In the genomic region with DNA sequence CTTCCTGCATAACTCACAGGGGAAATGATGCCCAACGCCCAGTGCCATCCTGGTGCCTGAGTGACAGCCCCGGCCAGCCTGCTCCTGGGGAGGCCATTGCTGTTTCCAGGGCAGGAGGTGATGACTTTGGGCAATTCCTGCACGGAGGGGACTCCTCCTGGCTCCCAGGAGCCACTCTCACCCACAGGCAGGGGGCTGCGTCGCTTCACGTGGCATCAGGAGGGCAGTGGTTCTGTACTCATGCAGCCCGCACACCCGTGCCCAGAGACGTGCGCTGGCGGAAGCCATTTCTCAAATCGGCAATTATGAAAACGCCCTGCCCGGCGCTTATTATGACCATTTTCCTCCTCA, we compare ENCODE assay signal across 15 cellular contexts.
DNase-seq lines count a peak whose midpoint lies in the region; ATAC-seq, FAIRE-seq and TF ChIP-seq lines count a peak whose summit lies in the region.
"Had no signal": no experiment of that assay in that cellular context is flagged by ENCODE, and none has a peak within 500 bp of the region (broad histone marks: within the 10 kb centered on the region; RNA-seq: fewer than 3 reads in every experiment).

No MANE protein-coding gene starts in this region.

- no peaks in the 10 kb centered on the region for H3K23me2 ChIP-seq in H1 (ENCODE audit: low read depth, low read length)

- H2AFZ ChIP-seq in HepG2 (ENCODE audit: low read length), result no peak overlapping the region
- no peak overlapping the region for H2AFZ ChIP-seq in H1 (ENCODE audit: low read length)
- no peak overlapping the region for H2AFZ ChIP-seq in osteoblast (ENCODE audit: low read length)
- H2AFZ ChIP-seq: GM23248 had no signal

- H3K9me3 ChIP-seq in HepG2 (ENCODE audit: low read length) (no peaks in the 10 kb centered on the region), right lobe of liver (no peaks in the 10 kb centered on the region), H1 (ENCODE audit: insufficient read depth in 2 of 2, low read depth in 1 of 2, low read length in 1 of 2) (no peaks in the 10 kb centered on the region), osteoblast (ENCODE audit: low read depth, low read length) (no peaks in the 10 kb centered on the region)

- TF ChIP-seq RAD21 in HepG2 (CRISPR knock-in tag; IDR thresholded peaks at IDR 0.05) (no peak), H1 (IDR thresholded peaks at IDR 0.05 in 1 of 2, conservative IDR thresholded peaks at IDR 0.05 in 1 of 2; ENCODE audit: low read depth in 2 of 2, low read length in 2 of 2) (no peak; a peak in 1 of 4 replicates)

- H4K8ac ChIP-seq in H1 (ENCODE audit: extremely low read depth, insufficient read depth, low read length), result peak overlapping the region; percentile 73; the same call in 1 of the 2 replicates

- no peak for FAIRE-seq in HepG2 (lab: Jason Lieb, UNC)
- FAIRE-seq in H1 (lab: Jason Lieb, UNC), result no peak
- FAIRE-seq: G401.6, GM12891, GM19239 had no signal

- over 99% methylated on average over 13 of the region's 15 CpGs for WGBS in HepG2 (ENCODE audit: low lambda C conversion rate)
- 86% methylated on average over 9 of the region's 15 CpGs for WGBS in right lobe of liver (ENCODE audit: insufficient coverage, low coverage, low lambda C conversion rate, missing lambda C conversion rate)
- WGBS in H1 (ENCODE audit: extremely low coverage in 1 of 2, insufficient coverage in 1 of 2, insufficient read length in 1 of 2, insufficient replicate concordance in 2 of 2, low coverage in 1 of 2, low lambda C conversion rate in 2 of 2, missing lambda C conversion rate in 1 of 2), 2 experiments, result 90% methylated on average over 15 of the region's 15 CpGs; no CpG with 5 or more reads in 1 of the 2 experiments

- CTCF ChIA-PET in HepG2 (lab: Yijun Ruan, JAX; ENCODE audit: low intra/inter-chr PET ratio, low total read pairs) (no interaction called here), H1 (lab: Charles Lee; ENCODE audit: partially characterized antibody) (interaction anchor here (0.8 to 1.4 kb wide), 3 partner anchors 140 to 216 kb away, joined by 3 read pairs; no protein-coding TSS in a partner anchor)

- H3K4ac ChIP-seq in H1 (replicated peaks; ENCODE audit: insufficient read length, low read depth, low read length), result no peak overlapping the region

- H3K36me3 ChIP-seq in HepG2 (replicated peaks in 1 of 2; ENCODE audit: control insufficient read depth in 1 of 2, insufficient read depth in 2 of 2, low read length in 2 of 2) (peaks cover 12 to 16% of the 10 kb centered on the region in 2 experiments; a peak in 3 of 5 replicates), right lobe of liver (no peaks in the 10 kb centered on the region), H1 (ENCODE audit: control insufficient read depth in 2 of 4, insufficient read depth in 4 of 4, low read length in 3 of 4) (no peaks in the 10 kb centered on the region), osteoblast (ENCODE audit: insufficient read depth, low read length) (no peaks in the 10 kb centered on the region)

- 0 out of 2 replicates have a peak, but pooled peaks cover 2% of the 10 kb centered on the region for H3K79me1 ChIP-seq in H1 (ENCODE audit: low read depth, low read length)

- H3K27ac ChIP-seq in HepG2 (ENCODE audit: extremely low read length, insufficient read depth, low read length), result no peak overlapping the region
- H3K27ac ChIP-seq in right lobe of liver, result no peak overlapping the region
- no peak overlapping the region for H3K27ac ChIP-seq in H1 (ENCODE audit: low read depth, low read length)
- no peak overlapping the region for H3K27ac ChIP-seq in osteoblast (ENCODE audit: low read depth, low read length)
- H3K27ac ChIP-seq: GM23248 had no signal

- H3K4me1 ChIP-seq in HepG2 (ENCODE audit: insufficient read depth, low read length) (peaks cover 24% of the 10 kb centered on the region), right lobe of liver (peaks cover 0 to 16% (median 5%) of the 10 kb centered on the region in 4 donors), H1 (replicated peaks in 1 of 4; ENCODE audit: control insufficient read depth in 3 of 4, insufficient read depth in 4 of 4, low read length in 3 of 4) (peaks cover 4 to 20% (median 10%) of the 10 kb centered on the region in 4 experiments), osteoblast (ENCODE audit: insufficient read depth, low read length) (no peaks in the 10 kb centered on the region)

- no peak overlapping the region for H2BK5ac ChIP-seq in H1 (ENCODE audit: low read depth, low read length)

- H3K9ac ChIP-seq in HepG2 (ENCODE audit: insufficient read depth, low read depth, low read length), result no peak overlapping the region
- H3K9ac ChIP-seq in H1 (replicated peaks in 1 of 4; ENCODE audit: extremely low read depth in 1 of 4, low read depth in 3 of 4, low read length in 3 of 4), result no peak overlapping the region
- H3K9ac ChIP-seq: GM23248 had no signal

- H4K5ac ChIP-seq in H1 (ENCODE audit: insufficient read length, low read depth, low read length), result no peak overlapping the region

- peak overlapping the region; percentile 76 for H4K91ac ChIP-seq in H1 (replicated peaks; ENCODE audit: insufficient read length, low read length)

- H2AK5ac ChIP-seq in H1 (ENCODE audit: low read depth, low read length), result no peak overlapping the region

- peaks cover 7% of the 10 kb centered on the region; the same call in 1 of the 2 replicates for H4K20me1 ChIP-seq in HepG2 (ENCODE audit: insufficient read depth, low read length)
- no peaks in the 10 kb centered on the region for H4K20me1 ChIP-seq in H1 (replicated peaks in 1 of 2; ENCODE audit: control insufficient read depth in 1 of 2, insufficient read depth in 2 of 2, low read length in 2 of 2)
- H4K20me1 ChIP-seq in osteoblast (ENCODE audit: insufficient read depth, low read length), result no peaks in the 10 kb centered on the region

- H2BK15ac ChIP-seq in H1 (ENCODE audit: low read length), result no peak overlapping the region

- no peak overlapping the region for H3K23ac ChIP-seq in H1 (ENCODE audit: insufficient read length)

- intact Hi-C loops in HepG2 (cut with micrococcal nuclease; ENCODE audit: unreplicated experiment), result no loop called here
- intact Hi-C loops in right lobe of liver (cut with DNase I), result no loop called here

- in situ Hi-C loops in HepG2 (cut with HindIII; ENCODE audit: extremely low pct_ligation_motif_present, low pct_unique_long_range_greater_than_20kb), result no loop called here

- no peak overlapping the region for H3K56ac ChIP-seq in H1 (replicated peaks; ENCODE audit: insufficient read length, low read depth, low read length)

- DNase-seq in HepG2 (ENCODE audit: low spot score), result no peak
- DNase-seq in right lobe of liver, result no peak
- peak; percentile 76 for DNase-seq in NCI-H69 (lab: John Stamatoyannopoulos, UW)
- no peak for DNase-seq in H1 (ENCODE audit: low read depth in 1 of 2, low spot score in 2 of 2)
- peak; percentile 64 for DNase-seq in osteoblast (ENCODE audit: insufficient read length, low spot score, missing footprints)
- no peak for DNase-seq in activated T-cell treated with anti-CD3 and anti-CD28 coated beads for 4 hours
- DNase-seq: Calu3; CD4-positive, alpha-beta memory T cell; GM23248 had no signal

- H2BK12ac ChIP-seq in H1 (ENCODE audit: low read depth, low read length), result peak overlapping the region; percentile 2; the same call in 1 of the 2 replicates

- POLR2A ChIA-PET in HepG2 (lab: Yijun Ruan, JAX), result no interaction called here
- POLR2A ChIA-PET in H1 (lab: Charles Lee; ENCODE audit: partially characterized antibody), result interaction anchor here (1.0 to 1.4 kb wide), 2 partner anchors 9 to 23 kb away, joined by 3 read pairs; no protein-coding TSS in a partner anchor

- ATAC-seq in HepG2 (no peak), right lobe of liver (no peak), HG02678 (IDR thresholded peaks at IDR 0.05; ENCODE audit: unreplicated experiment) (no peak), GM21619 (IDR thresholded peaks at IDR 0.05; ENCODE audit: unreplicated experiment) (no peak)
- ATAC-seq: HCT116 had no signal

- no peak overlapping the region for H3K14ac ChIP-seq in H1 (ENCODE audit: insufficient read length)

- no peak overlapping the region for H3K4me3 ChIP-seq in HepG2 (replicated peaks in 1 of 3; ENCODE audit: insufficient read depth in 1 of 3, low read depth in 2 of 3, low read length in 3 of 3)
- H3K4me3 ChIP-seq in right lobe of liver, result no peak overlapping the region
- no peak overlapping the region for H3K4me3 ChIP-seq in H1 (ENCODE audit: extremely low read depth in 1 of 4, insufficient read depth in 2 of 4, low read depth in 3 of 4, low read length in 4 of 4)
- H3K4me3 ChIP-seq in osteoblast (ENCODE audit: insufficient read depth, low read length), result no peak overlapping the region
- H3K4me3 ChIP-seq: GM23248 had no signal

- TF ChIP-seq CTCF in HepG2 (CRISPR knock-in tag; IDR thresholded peaks at IDR 0.05) (no peak), right lobe of liver (IDR thresholded peaks at IDR 0.05) (no peak), H1 (IDR thresholded peaks at IDR 0.05; ENCODE audit: control extremely low read depth in 1 of 3, insufficient read depth in 1 of 3, low read depth in 1 of 3, low read length in 3 of 3) (no peak), osteoblast (IDR thresholded peaks at IDR 0.05; ENCODE audit: extremely low read depth, low read depth, low read length) (no peak)

- H3K27me3 ChIP-seq in HepG2 (ENCODE audit: control insufficient read depth in 1 of 2, insufficient read depth in 2 of 2, low read length in 2 of 2) (no peaks in the 10 kb centered on the region), right lobe of liver (no peaks in the 10 kb centered on the region), H1 (replicated peaks in 1 of 4; ENCODE audit: control insufficient read depth in 3 of 4, extremely low read depth in 1 of 4, insufficient read depth in 3 of 4, low read length in 3 of 4) (no peaks in the 10 kb centered on the region), osteoblast (ENCODE audit: insufficient read depth, low read length) (peaks cover 6% of the 10 kb centered on the region)

- peak overlapping the region; percentile 25; the same call in 1 of the 2 replicates for H3K18ac ChIP-seq in H1 (ENCODE audit: extremely low read depth, low read length)

- TF ChIP-seq POLR2A in HepG2 (IDR thresholded peaks at IDR 0.05; ENCODE audit: insufficient read depth in 1 of 2, low read depth in 2 of 2, low read length in 2 of 2), result no peak
- TF ChIP-seq POLR2A in right lobe of liver (IDR thresholded peaks at IDR 0.05), result no peak
- TF ChIP-seq POLR2A in H1 (IDR thresholded peaks at IDR 0.05; ENCODE audit: control extremely low read depth in 1 of 2, low read depth in 2 of 2, low read length in 2 of 2), result no peak

- no peak overlapping the region for H2BK20ac ChIP-seq in H1 (ENCODE audit: low read length)

- no peak overlapping the region for H3K4me2 ChIP-seq in HepG2 (ENCODE audit: low read depth, low read length)
- H3K4me2 ChIP-seq in H1 (ENCODE audit: insufficient read depth in 1 of 2, low read depth in 2 of 2, low read length in 2 of 2), result no peak overlapping the region
- no peak overlapping the region for H3K4me2 ChIP-seq in osteoblast (ENCODE audit: insufficient read depth, low read length)

- TF ChIP-seq EP300 in HepG2 (IDR thresholded peaks at IDR 0.05; ENCODE audit: low read depth in 2 of 2, low read length in 2 of 2), result no peak
- no peak for TF ChIP-seq EP300 in HepG2 (CRISPR knock-in tag; IDR thresholded peaks at IDR 0.05; ENCODE audit: borderline replicate concordance)
- no peak for TF ChIP-seq EP300 in H1 (IDR thresholded peaks at IDR 0.05; ENCODE audit: borderline replicate concordance in 1 of 2, low read depth in 2 of 2, low read length in 2 of 2)

- no peaks in the 10 kb centered on the region for H3K79me2 ChIP-seq in HepG2 (ENCODE audit: insufficient read depth, low read length)
- H3K79me2 ChIP-seq in H1 (ENCODE audit: control insufficient read depth in 1 of 2, insufficient read depth in 2 of 2, low read length in 2 of 2), result no peaks in the 10 kb centered on the region
- no peaks in the 10 kb centered on the region for H3K79me2 ChIP-seq in osteoblast (ENCODE audit: insufficient read depth, low read length)

- no TSS peak for BruUV-seq in HepG2 (replicated peaks; lab: Mats Ljungman, UMichigan)

- no peak overlapping the region for H2BK120ac ChIP-seq in H1 (replicated peaks; ENCODE audit: low read depth, low read length)

Comparison
In these comparisons a context has a peak if more than half of its experiments do, and no peak if none do; other contexts are left out.
1. DNase-seq: peak in NCI-H69 (single experiment) and osteoblast (single experiment); none in HepG2 (single experiment), right lobe of liver (0 of 3), H1 (0 of 2) and activated T-cell treated with anti-CD3 and anti-CD28 coated beads for 4 hours (single experiment).